8 cellular contexts compared by ENCODE assay signal in genomic region chr12:32679910-32680217, GRCh38. TPM values are rescaled to one million over a fixed set of nuclear protein-coding genes. Genes with fewer than 3 reads are reported as not detected.
A peak's percentile ranks its signal among the peaks of the same experiment; 100 is the strongest.
DNase-seq lines count a peak whose midpoint lies in the region; ATAC-seq and TF ChIP-seq lines count a peak whose summit lies in the region.

No MANE protein-coding gene starts in this region.

- H3K9me3 ChIP-seq in SK-N-SH (no peaks in the 10 kb centered on the region), skeletal muscle tissue (ENCODE audit: control insufficient read depth in 3 of 3, low read length in 3 of 3) (no peaks in the 10 kb centered on the region)

- H2AFZ ChIP-seq in SK-N-SH (ENCODE audit: low read depth), result peak overlapping the region; percentile 60; the same call in 1 of the 2 replicates

- H3K79me2 ChIP-seq in SK-N-SH (ENCODE audit: insufficient read depth), result peaks cover 52% of the 10 kb centered on the region

- H3K9me2 ChIP-seq in SK-N-SH, result no peaks in the 10 kb centered on the region

- ATAC-seq in GM21390 (IDR thresholded peaks at IDR 0.05; ENCODE audit: unreplicated experiment) (peak; percentile 15), GM21576 (IDR thresholded peaks at IDR 0.05; ENCODE audit: unreplicated experiment) (no peak)

- POLR2A ChIA-PET in SK-N-SH (lab: Yijun Ruan, JAX), result interaction anchor here (1.3 kb wide), 1 partner anchor 19 kb away, joined by 9 read pairs; no protein-coding TSS in a partner anchor

- H4K20me1 ChIP-seq in SK-N-SH (ENCODE audit: insufficient read depth), result peaks cover 7% of the 10 kb centered on the region

- H3K4me3 ChIP-seq in SK-N-SH (ENCODE audit: low read depth in 2 of 2, low read length in 1 of 2) (peak overlapping the region; percentile 69), fibroblast of villous mesenchyme (ENCODE audit: low read depth, low read length) (peak overlapping the region; percentile 86), skeletal muscle tissue (ENCODE audit: low read length in 3 of 3) (peak overlapping the region; percentile 94 to 96 (median 94))

- TF ChIP-seq CTCF in SK-N-SH (IDR thresholded peaks at IDR 0.05) (no peak), fibroblast of villous mesenchyme (IDR thresholded peaks at IDR 0.05; ENCODE audit: insufficient read depth, low read depth, low read length) (no peak), GM20000 (IDR thresholded peaks at IDR 0.05; ENCODE audit: extremely low read depth, missing control alignments) (no peak)

- H3K27me3 ChIP-seq in SK-N-SH (ENCODE audit: insufficient read depth) (no peaks in the 10 kb centered on the region), skeletal muscle tissue (ENCODE audit: control insufficient read depth in 3 of 3, insufficient read depth in 3 of 3, low read length in 3 of 3) (no peaks in the 10 kb centered on the region)

- H3K36me3 ChIP-seq in SK-N-SH (replicated peaks in 1 of 2; ENCODE audit: control insufficient read depth in 1 of 2, insufficient read depth in 2 of 2, low read length in 1 of 2) (no peaks in the 10 kb centered on the region), skeletal muscle tissue (ENCODE audit: control insufficient read depth in 3 of 3, insufficient read depth in 3 of 3, low read length in 3 of 3) (no peaks in the 10 kb centered on the region)

- no peak for TF ChIP-seq EP300 in SK-N-SH (IDR thresholded peaks at IDR 0.05; ENCODE audit: borderline replicate concordance in 1 of 2, low read depth in 1 of 2, low read length in 1 of 2)

- CTCF ChIA-PET in SK-N-SH (lab: Yijun Ruan, JAX), result interaction anchor here (4.2 kb wide), 1 partner anchor 75 kb away, joined by 26 read pairs; the partner anchor contains the start of gene YARS2

- peaks cover 15% of the 10 kb centered on the region for H3F3A ChIP-seq in SK-N-SH (replicated peaks; ENCODE audit: insufficient read depth)

- TF ChIP-seq RAD21 in SK-N-SH (IDR thresholded peaks at IDR 0.05; ENCODE audit: low read length), result no peak

- under 1% methylated on average over 14 of the region's 14 CpGs for WGBS in SK-N-SH (ENCODE audit: low lambda C conversion rate)

- H3K4me2 ChIP-seq in SK-N-SH, result peak overlapping the region; percentile 74

- H3K27ac ChIP-seq in SK-N-SH (ENCODE audit: low read depth in 2 of 2, low read length in 1 of 2) (peak overlapping the region; percentile 87 to 92), skeletal muscle tissue (ENCODE audit: low read depth, low read length) (peak overlapping the region; percentile 88)

- no peak for DNase-seq in SK-N-SH
- DNase-seq in fibroblast of villous mesenchyme (ENCODE audit: low read depth), result no peak
- no peak for DNase-seq in GDM1 (lab: John Stamatoyannopoulos, UW)
- DNase-seq in GM20000 (ENCODE audit: low spot score), result no peak
- DNase-seq in DMS 273 (lab: John Stamatoyannopoulos, UW; ENCODE audit: unreplicated experiment), result no peak

- peak overlapping the region; percentile 82 for H3K9ac ChIP-seq in SK-N-SH
- peak overlapping the region; percentile 85 to 89 (median 89) for H3K9ac ChIP-seq in skeletal muscle tissue (ENCODE audit: low read depth in 1 of 3, low read length in 3 of 3)

- H3K4me1 ChIP-seq in SK-N-SH (ENCODE audit: control insufficient read depth in 1 of 2, insufficient read depth in 2 of 2, low read depth in 1 of 2, low read length in 1 of 2) (no peaks in the 10 kb centered on the region; a peak in 2 of 4 replicates), skeletal muscle tissue (ENCODE audit: control insufficient read depth in 3 of 3, insufficient read depth in 3 of 3, low read length in 3 of 3) (peaks cover 2 to 9% (median 8%) of the 10 kb centered on the region in 3 donors)

TF ChIP-seq in SK-N-SH, 30 proteins besides CTCF, POLR2A, EP300 and RAD21:
- TF ChIP-seq ELF1 (IDR thresholded peaks at IDR 0.05), result no peak
- no peak for TF ChIP-seq ZBTB33 (IDR thresholded peaks at IDR 0.05; ENCODE audit: borderline replicate concordance, low read depth)
- no peak for TF ChIP-seq TCF12 (IDR thresholded peaks at IDR 0.05)
- no peak for TF ChIP-seq FOXM1 (IDR thresholded peaks at IDR 0.05; ENCODE audit: low read depth)
- no peak for TF ChIP-seq GABPA (IDR thresholded peaks at IDR 0.05; ENCODE audit: low read depth)
- no peak for TF ChIP-seq POLR2AphosphoS5 (IDR thresholded peaks at IDR 0.05; ENCODE audit: low read depth, low read length)
- TF ChIP-seq FOXJ3 (CRISPR knock-in tag; IDR thresholded peaks at IDR 0.05), result no peak

RNA-seq across cellular contexts. Expression of gene DNM1L, which starts 0.8 kb away (rescaled TPM):
- polyA plus RNA-seq in SK-N-SH (2012; rRNA removed), result 26.6 and 39.5 TPM in 2 replicates
- 33.4 and 38.0 TPM in 2 replicates for polyA plus RNA-seq in SK-N-SH (2012; cell fraction: cytosol; rRNA removed)
- 43.8 and 76.3 TPM in 2 replicates for polyA plus RNA-seq in SK-N-SH (2012; cell fraction: nucleus; rRNA removed)
- 76.0 and 103 TPM in 2 replicates for total RNA-seq in fibroblast of villous mesenchyme
- total RNA-seq in skeletal muscle tissue, result 60.0 TPM
